9 cellular contexts compared by ENCODE assay signal in genomic region chr10:86759073-86759672, GRCh38. TPM values are rescaled to one million over a fixed set of nuclear protein-coding genes. Genes with fewer than 3 reads are reported as not detected.
A peak's percentile ranks its signal among the peaks of the same experiment; 100 is the strongest.
DNase-seq lines count a peak whose midpoint lies in the region; ATAC-seq and TF ChIP-seq lines count a peak whose summit lies in the region.
"Had no signal": no experiment of that assay in that cellular context is flagged by ENCODE, and none has a peak within 500 bp of the region (broad histone marks: within the 10 kb centered on the region; RNA-seq: fewer than 3 reads in every experiment).

No MANE protein-coding gene starts in this region.

- no peaks in the 10 kb centered on the region for H3K36me3 ChIP-seq in left ventricle myocardium inferior
- H3K36me3 ChIP-seq in vagina = no peaks in the 10 kb centered on the region

- ATAC-seq in Right ventricle myocardium superior (ENCODE audit: poor library complexity) (no peak), GM18867 (IDR thresholded peaks at IDR 0.05; ENCODE audit: unreplicated experiment) (no peak)

- DNase-seq in left ventricle myocardium inferior (no peak), Right ventricle myocardium superior (no peak), amniotic epithelial cell (ENCODE audit: low read depth) (peak; percentile 26), kidney glomerular epithelial cell (lab: John Stamatoyannopoulos, UW) (peak; percentile 21), vagina (ENCODE audit: extremely low spot score in 2 of 2) (no peak), NCI-H345 treated with DMSO at 0.1 percent for 48 hours (lab: John Stamatoyannopoulos, UW; ENCODE audit: unreplicated experiment) (no peak), DMS79 (lab: John Stamatoyannopoulos, UW) (no peak)
- DNase-seq: C1 segment of cervical spinal cord had no signal

- H3K4me1 ChIP-seq in left ventricle myocardium inferior = peaks cover 75% of the 10 kb centered on the region
- H3K4me1 ChIP-seq in vagina = peaks cover 36% of the 10 kb centered on the region

- no peak for TF ChIP-seq POLR2A in vagina (IDR thresholded peaks at IDR 0.05)

- H3K27me3 ChIP-seq in left ventricle myocardium inferior (ENCODE audit: low read depth) (peaks cover 84% of the 10 kb centered on the region), vagina (no peaks in the 10 kb centered on the region)

- H3K4me3 ChIP-seq in left ventricle myocardium inferior = peak overlapping the region; percentile 85
- peak overlapping the region; percentile 76 to 83 for H3K4me3 ChIP-seq in vagina

- TF ChIP-seq CTCF in left ventricle myocardium inferior (IDR thresholded peaks at IDR 0.05; ENCODE audit: borderline replicate concordance) (no peak), vagina (IDR thresholded peaks at IDR 0.05) (no peak)

- no peaks in the 10 kb centered on the region for H3K9me3 ChIP-seq in left ventricle myocardium inferior (replicated peaks)
- no peaks in the 10 kb centered on the region for H3K9me3 ChIP-seq in vagina

- intact Hi-C loops in left ventricle myocardium inferior (cut with micrococcal nuclease) (no loop called here), Right ventricle myocardium superior (cut with DNase I) (no loop called here), vagina (cut with DNase I) (loop anchor here (5.0 kb wide), 1 partner anchor 47 kb away; no protein-coding TSS in a partner anchor)

- peak overlapping the region; percentile 42 for H3K27ac ChIP-seq in left ventricle myocardium inferior (replicated peaks)
- peak overlapping the region; percentile 25 for H3K27ac ChIP-seq in vagina

RNA-seq across cellular contexts. Expression of gene BMPR1A, which starts 2.8 kb away (rescaled TPM):
- 43.8 TPM for total RNA-seq in left ventricle myocardium inferior
- total RNA-seq in Right ventricle myocardium superior = 50.2 TPM
- total RNA-seq in vagina = 33.1 TPM

Comparison
In these comparisons a context has a peak if more than half of its experiments do, and no peak if none do; other contexts are left out.
1. DNase-seq: peak in amniotic epithelial cell (single experiment) and kidney glomerular epithelial cell (single experiment); none in left ventricle myocardium inferior (single experiment), Right ventricle myocardium superior (single experiment), vagina (0 of 2), NCI-H345 treated with DMSO at 0.1 percent for 48 hours (single experiment) and DMS79 (single experiment).